Comparison of ENCODE assay signal across 18 cellular contexts in genomic region chr3:115227046-115227445, GRCh38.
"Had no signal": no experiment of that assay in that cellular context is flagged by ENCODE, and none has a peak within 500 bp of the region (broad histone marks: within the 10 kb centered on the region; RNA-seq: fewer than 3 reads in every experiment).

No MANE protein-coding gene starts in this region.

- DNase-seq: activated CD4-positive, alpha-beta T cell treated with anti-CD3 and anti-CD28 coated beads for 48 hours; activated CD4-positive, CD25-positive, alpha-beta regulatory T cell; activated CD8-positive, alpha-beta T cell treated with anti-CD3 and anti-CD28 coated beads for 36 hours; activated naive CD4-positive, alpha-beta T cell treated with anti-CD3 and anti-CD28 coated beads, Interleukin-2, amount 10 ng/mL, durations not matched to agents 7 days and 5 days; activated naive CD8-positive, alpha-beta T cell treated with anti-CD3 and anti-CD28 coated beads, Interleukin-2, amount 50 U/mL, for 24 hours; activated T-cell treated with anti-CD3 and anti-CD28 coated beads, Interleukin-2, amount 50 U/mL, for 1 hour; anterior cingulate cortex; effector CD8-positive, alpha-beta T cell; immature natural killer cell; left ventricle myocardium superior; naive thymus-derived CD8-positive, alpha-beta T cell; posterior cingulate gyrus; sigmoid colon; stimulated activated CD4-positive, alpha-beta T cell treated with anti-CD3 and anti-CD28 coated beads, Interleukin-2, amount 100 ng/mL, for 24 hours; stimulated activated naive CD4-positive, alpha-beta T cell treated with Interleukin-2 at 50 U/mL for 16 hours; thyroid gland; uterus had no signal

- ATAC-seq: activated CD8-positive, alpha-beta T cell treated with anti-CD3 and anti-CD28 coated beads for 36 hours; activated naive CD8-positive, alpha-beta T cell treated with anti-CD3 and anti-CD28 coated beads, Interleukin-2, amount 50 U/mL, for 24 hours; esophagus mucosa; left ventricle myocardium superior; naive thymus-derived CD8-positive, alpha-beta T cell had no signal

- H3K36me3 ChIP-seq: sigmoid colon, thyroid gland, uterus had no signal

- H3K9me3 ChIP-seq: sigmoid colon, thyroid gland, uterus had no signal

- H3K4me3 ChIP-seq: sigmoid colon, thyroid gland, uterus had no signal

- H3K4me1 ChIP-seq: sigmoid colon, thyroid gland, uterus had no signal

- H3K27ac ChIP-seq: sigmoid colon, thyroid gland, uterus had no signal

- H3K27me3 ChIP-seq: sigmoid colon, thyroid gland, uterus had no signal
